In the genomic region with DNA sequence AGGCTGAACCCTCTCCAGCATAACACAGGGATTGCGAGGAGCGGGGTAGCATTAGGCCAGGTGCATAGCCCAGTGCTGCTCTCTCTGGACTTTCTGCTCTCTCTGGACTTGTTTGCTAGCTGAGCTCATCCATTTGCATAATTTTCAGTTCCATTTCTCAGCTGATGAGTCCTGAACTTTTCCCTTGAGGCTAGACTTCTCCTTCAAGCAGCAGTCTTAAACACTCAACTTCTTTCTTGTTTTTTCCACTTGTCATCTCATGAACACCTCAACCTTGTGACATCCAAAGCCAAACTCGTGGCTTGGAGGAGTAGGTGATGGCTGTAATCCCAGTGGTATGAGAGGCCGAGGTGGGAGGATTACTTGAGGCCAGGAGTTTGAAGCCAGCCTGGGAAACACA, we compare ENCODE assay signal across 6 cellular contexts.
A peak's percentile ranks its signal among the peaks of the same experiment; 100 is the strongest.
DNase-seq lines count a peak whose midpoint lies in the region; ATAC-seq, FAIRE-seq and TF ChIP-seq lines count a peak whose summit lies in the region.
"Not testable (repeated sequence)": the region's sequence is repeated elsewhere in the genome, so short reads cannot be mapped to it uniquely, and the experiment has no call there.

No MANE protein-coding gene starts in this region.

- POLR2A ChIA-PET in GM10248 (lab: Yijun Ruan, JAX) = interaction anchor here (0.6 kb wide), 1 partner anchor 469 kb away, joined by 4 read pairs; no protein-coding TSS in a partner anchor
- POLR2A ChIA-PET in GM12878 (lab: Charles Lee) = interaction anchor here (0.6 to 1.2 kb wide), 3 partner anchors 18 to 62 kb away, joined by 3 to 5 read pairs (median 4); no protein-coding TSS in a partner anchor

- TF ChIP-seq CTCF in GM10248 (IDR thresholded peaks at IDR 0.05; ENCODE audit: control extremely low read depth, extremely low read depth, low read depth, missing control alignments); GM12865 (IDR thresholded peaks at IDR 0.05; ENCODE audit: insufficient read depth, low read depth, low read length, missing control alignments); KMS-11 (conservative IDR thresholded peaks at IDR 0.05; ENCODE audit: low read depth, low read length); GM12878 (IDR thresholded peaks at IDR 0.05 in 2 of 3, conservative IDR thresholded peaks at IDR 0.05 in 1 of 3; ENCODE audit: control insufficient read depth in 2 of 3, extremely low read depth in 1 of 3, insufficient read depth in 1 of 3, low read depth in 3 of 3, low read length in 3 of 3); neural progenitor cell (IDR thresholded peaks at IDR 0.05): not testable (repeated sequence)

- intact Hi-C loops in GM12878 (cut with micrococcal nuclease; ENCODE audit: unreplicated experiment) = not testable (repeated sequence)

- not testable (repeated sequence) for H3K36me3 ChIP-seq in KMS-11 (ENCODE audit: insufficient read depth); GM12878 (ENCODE audit: control insufficient read depth in 2 of 2, insufficient read depth in 2 of 2, low read length in 1 of 2); neural progenitor cell

- not testable (repeated sequence) for H3K9ac ChIP-seq in KMS-11, neural progenitor cell
- H3K9ac ChIP-seq in GM12878 (ENCODE audit: control insufficient read depth, insufficient read depth, low read length) = peak overlapping the region; percentile 38; the same call in 1 of the 2 replicates

- TF ChIP-seq EP300 in GM12878 (IDR thresholded peaks at IDR 0.05; ENCODE audit: borderline replicate concordance in 1 of 2, control insufficient read depth in 1 of 2, low read depth in 2 of 2, low read length in 2 of 2) = 0 out of 4 replicates have a peak, but pooled peaks of 1 of the 2 experiments have one; percentile 27

- H3K36me3 Mint-ChIP-seq in neural progenitor cell = not testable (repeated sequence)

- peak; percentile 27 for DNase-seq in GM10248 (ENCODE audit: extremely low spot score)
- DNase-seq in GM12865 (ENCODE audit: low read depth) = peak; percentile 83
- peak; percentile 22 for DNase-seq in GM19238 (ENCODE audit: insufficient read length, low spot score)
- peak; percentile 76 for DNase-seq in GM12878 (ENCODE audit: low read depth, low spot score)
- DNase-seq in neural progenitor cell (ENCODE audit: low spot score) = not testable (repeated sequence)

- CTCF ChIA-PET in GM10248 (lab: Yijun Ruan, JAX); GM12878 (lab: Yijun Ruan, JAX): not testable (repeated sequence)

- FAIRE-seq in GM12878 (lab: Jason Lieb, UNC) = not testable (repeated sequence)

- H3F3A ChIP-seq in neural progenitor cell (ENCODE audit: low read depth) = peaks cover 14% of the 10 kb centered on the region

- not testable (repeated sequence) for H3K79me2 ChIP-seq in KMS-11 (ENCODE audit: insufficient read depth, low read depth); GM12878 (ENCODE audit: control insufficient read depth, insufficient read depth, low read length); neural progenitor cell (ENCODE audit: low read depth)

- BruUV-seq in GM12878 (replicated peaks; lab: Mats Ljungman, UMichigan) = not testable (repeated sequence)

- H3K4me1 ChIP-seq in KMS-11 (ENCODE audit: low read depth, poor library complexity, severe bottlenecking) (peaks cover 45% of the 10 kb centered on the region), GM12878 (ENCODE audit: control insufficient read depth, insufficient read depth, low read length) (peaks cover 32% of the 10 kb centered on the region), neural progenitor cell (peaks cover 16% of the 10 kb centered on the region)

- peaks cover 17% of the 10 kb centered on the region for H3K9me3 Mint-ChIP-seq in neural progenitor cell

- not testable (repeated sequence) for H3K4me1 Mint-ChIP-seq in neural progenitor cell

- H3K27me3 Mint-ChIP-seq in neural progenitor cell (ENCODE audit: insufficient read depth, low read depth) = not testable (repeated sequence)

- SMC1A ChIA-PET in GM12878 (lab: Charles Lee; ENCODE audit: uncharacterized antibody, unreplicated experiment) = interaction anchor here (1.0 kb wide), 1 partner anchor 47 kb away, joined by 4 read pairs; no protein-coding TSS in a partner anchor

- H3K9me3 ChIP-seq in GM12878 (replicated peaks; ENCODE audit: control insufficient read depth, insufficient read depth, low read length); neural progenitor cell (ENCODE audit: low read depth): not testable (repeated sequence)

- RAD21 ChIA-PET in GM12878 (lab: Charles Lee; ENCODE audit: unreplicated experiment) = interaction anchor here (1.3 kb wide), 1 partner anchor 45 kb away, joined by 3 read pairs; no protein-coding TSS in a partner anchor

- not testable (repeated sequence) for H4K20me1 ChIP-seq in KMS-11 (ENCODE audit: insufficient read depth); GM12878 (ENCODE audit: control insufficient read depth, insufficient read depth); neural progenitor cell (ENCODE audit: low read depth)

- H3K4me3 ChIP-seq in GM12865 (ENCODE audit: low read depth, low read length) = peak overlapping the region; percentile 60
- not testable (repeated sequence) for H3K4me3 ChIP-seq in KMS-11 (IDR thresholded peaks at IDR 0.05; ENCODE audit: insufficient read depth, low read depth, low read length); neural progenitor cell
- peak overlapping the region; percentile 48; the same call in 1 of the 2 replicates for H3K4me3 ChIP-seq in GM12878

- H3K4me3 Mint-ChIP-seq in neural progenitor cell = not testable (repeated sequence)

- not testable (repeated sequence) for H3K27ac Mint-ChIP-seq in neural progenitor cell

- in situ Hi-C loops in GM12878 (cut with MboI) = not testable (repeated sequence)

- not testable (repeated sequence) for H3K27ac ChIP-seq in KMS-11
- H3K27ac ChIP-seq in GM12878 (ENCODE audit: control insufficient read depth, insufficient read depth) (peak overlapping the region; percentile 68), neural progenitor cell (peak overlapping the region; percentile 83)

- not testable (repeated sequence) for H2AFZ ChIP-seq in KMS-11 (ENCODE audit: low read depth); GM12878 (ENCODE audit: control insufficient read depth, low read depth, low read length); neural progenitor cell (replicated peaks)

- TF ChIP-seq POLR2A in GM12878 (IDR thresholded peaks at IDR 0.05; ENCODE audit: low read depth, low read length) = not testable (repeated sequence)

- WGBS in GM12878 (ENCODE audit: insufficient coverage, insufficient replicate concordance, low lambda C conversion rate, missing lambda C conversion rate) = 16% methylated on average over 4 of the region's 4 CpGs

- not testable (repeated sequence) for H3K27me3 ChIP-seq in KMS-11 (ENCODE audit: insufficient read depth, low read depth); GM12878 (replicated peaks in 1 of 2; ENCODE audit: control insufficient read depth in 2 of 2, insufficient read depth in 2 of 2, low read length in 1 of 2); neural progenitor cell

- H3K4me2 ChIP-seq in KMS-11 (peak overlapping the region; percentile 23; the same call in 1 of the 2 replicates), GM12878 (ENCODE audit: control insufficient read depth, insufficient read depth) (peak overlapping the region; percentile 70; the same call in 1 of the 2 replicates), neural progenitor cell (peak overlapping the region; percentile 52)

- not testable (repeated sequence) for TF ChIP-seq RAD21 in GM12878 (IDR thresholded peaks at IDR 0.05; ENCODE audit: insufficient read depth, low read depth, low read length)

- not testable (repeated sequence) for ATAC-seq in GM12878

TF ChIP-seq in GM12878, 131 proteins besides CTCF, POLR2A, EP300 and RAD21 (continues in another document):
- TF ChIP-seq POU2F2 (IDR thresholded peaks at IDR 0.05; ENCODE audit: borderline replicate concordance, low read depth, low read length) (peak; percentile 92; the same call in 2 of the 3 replicates), MTA2 (IDR thresholded peaks at IDR 0.05; ENCODE audit: low read depth) (peak; percentile 31; the same call in 1 of the 2 replicates), RUNX3 (IDR thresholded peaks at IDR 0.05; ENCODE audit: low read length) (0 out of 2 replicates have a peak, but pooled peaks have one; percentile 12), POLR2AphosphoS5 (IDR thresholded peaks at IDR 0.05; ENCODE audit: low read length) (peak; percentile 69), TCF12 (IDR thresholded peaks at IDR 0.05; ENCODE audit: low read depth, low read length) (0 out of 2 replicates have a peak, but pooled peaks have one; percentile 7)
- TF ChIP-seq, protein P1, sequence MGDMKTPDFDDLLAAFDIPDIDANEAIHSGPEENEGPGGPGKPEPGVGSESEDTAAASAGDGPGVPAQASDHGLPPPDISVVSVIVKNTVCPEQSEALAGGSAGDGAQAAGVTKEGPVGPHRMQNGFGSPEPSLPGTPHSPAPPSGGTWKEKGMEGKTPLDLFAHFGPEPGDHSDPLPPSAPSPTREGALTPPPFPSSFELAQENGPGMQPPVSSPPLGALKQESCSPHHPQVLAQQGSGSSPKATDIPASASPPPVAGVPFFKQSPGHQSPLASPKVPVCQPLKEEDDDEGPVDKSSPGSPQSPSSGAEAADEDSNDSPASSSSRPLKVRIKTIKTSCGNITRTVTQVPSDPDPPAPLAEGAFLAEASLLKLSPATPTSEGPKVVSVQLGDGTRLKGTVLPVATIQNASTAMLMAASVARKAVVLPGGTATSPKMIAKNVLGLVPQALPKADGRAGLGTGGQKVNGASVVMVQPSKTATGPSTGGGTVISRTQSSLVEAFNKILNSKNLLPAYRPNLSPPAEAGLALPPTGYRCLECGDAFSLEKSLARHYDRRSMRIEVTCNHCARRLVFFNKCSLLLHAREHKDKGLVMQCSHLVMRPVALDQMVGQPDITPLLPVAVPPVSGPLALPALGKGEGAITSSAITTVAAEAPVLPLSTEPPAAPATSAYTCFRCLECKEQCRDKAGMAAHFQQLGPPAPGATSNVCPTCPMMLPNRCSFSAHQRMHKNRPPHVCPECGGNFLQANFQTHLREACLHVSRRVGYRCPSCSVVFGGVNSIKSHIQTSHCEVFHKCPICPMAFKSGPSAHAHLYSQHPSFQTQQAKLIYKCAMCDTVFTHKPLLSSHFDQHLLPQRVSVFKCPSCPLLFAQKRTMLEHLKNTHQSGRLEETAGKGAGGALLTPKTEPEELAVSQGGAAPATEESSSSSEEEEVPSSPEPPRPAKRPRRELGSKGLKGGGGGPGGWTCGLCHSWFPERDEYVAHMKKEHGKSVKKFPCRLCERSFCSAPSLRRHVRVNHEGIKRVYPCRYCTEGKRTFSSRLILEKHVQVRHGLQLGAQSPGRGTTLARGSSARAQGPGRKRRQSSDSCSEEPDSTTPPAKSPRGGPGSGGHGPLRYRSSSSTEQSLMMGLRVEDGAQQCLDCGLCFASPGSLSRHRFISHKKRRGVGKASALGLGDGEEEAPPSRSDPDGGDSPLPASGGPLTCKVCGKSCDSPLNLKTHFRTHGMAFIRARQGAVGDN (IDR thresholded peaks at IDR 0.05) = peak; percentile 75; the same call in 1 of the 2 replicates
